8 cellular contexts compared by ENCODE assay signal in the genomic region with DNA sequence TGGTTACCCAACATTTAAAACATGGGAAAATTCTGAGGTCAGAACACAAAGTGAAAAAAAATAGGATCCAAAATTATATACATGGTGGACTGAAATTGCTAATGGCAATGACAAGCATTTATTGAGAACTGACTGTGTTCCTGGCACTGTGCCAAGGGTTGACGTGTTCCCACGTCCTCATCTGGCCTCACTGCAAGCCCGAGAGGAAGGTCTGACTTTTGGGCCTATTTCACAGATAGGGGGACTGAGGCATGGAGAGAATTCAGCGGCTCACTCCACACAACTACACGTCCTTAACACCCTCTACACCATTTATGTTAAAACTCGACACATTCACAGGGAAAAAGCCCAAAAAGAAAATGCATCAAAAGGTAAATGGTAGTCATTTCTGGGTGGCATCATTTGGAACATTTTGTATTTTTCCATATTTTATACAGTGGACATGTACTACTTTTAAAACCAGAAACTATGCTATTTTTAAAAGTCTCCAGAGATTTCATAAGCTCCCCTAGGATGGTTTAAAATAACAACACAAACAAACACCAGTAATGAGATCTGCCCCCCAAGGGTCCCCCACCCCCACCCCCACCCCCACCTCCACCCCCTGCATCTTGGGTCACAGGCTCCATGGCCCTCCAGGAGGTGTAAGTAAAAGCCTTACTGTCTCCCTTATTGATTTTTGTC.
DNase-seq lines count a peak whose midpoint lies in the region; ATAC-seq lines count a peak whose summit lies in the region.

No MANE protein-coding gene starts in this region.

- peak; percentile 46 for DNase-seq in HCEC 1CT
- DNase-seq in NCI-H774 (lab: John Stamatoyannopoulos, UW) = peak; percentile 79
- DNase-seq in fibroblast of peridontal ligament (ENCODE audit: extremely low read depth) = peak; percentile 35
- peak; percentile 63 for DNase-seq in putamen (ENCODE audit: low spot score)
- no peak for DNase-seq in HuH-7.5 (ENCODE audit: low spot score)
- no peak for DNase-seq in hepatic stellate cell (ENCODE audit: low spot score)
- DNase-seq in AG08395 (ENCODE audit: low spot score) = no peak

- no peak for ATAC-seq in GM18861 (IDR thresholded peaks at IDR 0.05; ENCODE audit: unreplicated experiment)

Comparison
In these comparisons a context has a peak if more than half of its experiments do, and no peak if none do; other contexts are left out.
1. DNase-seq: peak in HCEC 1CT (single experiment), NCI-H774 (single experiment), fibroblast of peridontal ligament (single experiment) and putamen (single experiment); none in HuH-7.5 (single experiment), hepatic stellate cell (single experiment) and AG08395 (single experiment).